In genomic region chr20:43944653-43945235, GRCh38 we compare ENCODE assay signal across 17 cellular contexts. TPM values are rescaled to one million over a fixed set of nuclear protein-coding genes. Genes with fewer than 3 reads are reported as not detected.
DNase-seq lines count a peak whose midpoint lies in the region; ATAC-seq and TF ChIP-seq lines count a peak whose summit lies in the region.
"Had no signal": no experiment of that assay in that cellular context is flagged by ENCODE, and none has a peak within 500 bp of the region (broad histone marks: within the 10 kb centered on the region; RNA-seq: fewer than 3 reads in every experiment).

No MANE protein-coding gene starts in this region.

- TF ChIP-seq CTCF in HFFc6 (IDR thresholded peaks at IDR 0.05) (no peak), Panc1 (IDR thresholded peaks at IDR 0.05) (no peak), chondrocyte (IDR thresholded peaks at IDR 0.05) (no peak)

- H3K4me2 ChIP-seq in mesenchymal stem cell (ENCODE audit: low read length, poor library complexity, severe bottlenecking): no peak overlapping the region
- H3K4me2 ChIP-seq: GM23338 had no signal

- H3K27me3 Mint-ChIP-seq in activated T-cell treated with anti-CD3 and anti-CD28 coated beads, Interleukin-2, amount 50 U/mL, for 72 hours (ENCODE audit: low read depth): peaks cover 60% of the 10 kb centered on the region
- H3K27me3 Mint-ChIP-seq in HFFc6 (ENCODE audit: insufficient read depth) (peaks cover 2% of the 10 kb centered on the region), chondrocyte (ENCODE audit: low read depth) (peaks cover 12% of the 10 kb centered on the region)
- peaks cover 45% of the 10 kb centered on the region for H3K27me3 Mint-ChIP-seq in activated naive CD8-positive, alpha-beta T cell treated with anti-CD3 and anti-CD28 coated beads for 36 hours

- H3K9me3 Mint-ChIP-seq in activated T-cell treated with anti-CD3 and anti-CD28 coated beads, Interleukin-2, amount 50 U/mL, for 72 hours: no peaks in the 10 kb centered on the region
- H3K9me3 Mint-ChIP-seq in HFFc6 (no peaks in the 10 kb centered on the region), chondrocyte (ENCODE audit: low read depth) (no peaks in the 10 kb centered on the region)
- no peaks in the 10 kb centered on the region for H3K9me3 Mint-ChIP-seq in activated naive CD8-positive, alpha-beta T cell treated with anti-CD3 and anti-CD28 coated beads for 36 hours
- H3K9me3 Mint-ChIP-seq: GM23338 had no signal

- BruUV-seq in Panc1 (replicated peaks; lab: Mats Ljungman, UMichigan): no TSS peak

- peak overlapping the region; percentile 86 for H3K27ac ChIP-seq in Panc1 (ENCODE audit: low read length)
- H3K27ac ChIP-seq in mesenchymal stem cell (ENCODE audit: low read length, poor library complexity, severe bottlenecking): no peak overlapping the region

- H2BK120ac ChIP-seq in mesenchymal stem cell (ENCODE audit: low read depth, low read length): no peak overlapping the region

- no peak overlapping the region for H4K8ac ChIP-seq in mesenchymal stem cell (ENCODE audit: low read length)

- H3K9me3 ChIP-seq in Panc1 (ENCODE audit: control insufficient read depth, insufficient read depth, low read depth, low read length) (no peaks in the 10 kb centered on the region), mesenchymal stem cell (ENCODE audit: control insufficient read depth, low read length) (no peaks in the 10 kb centered on the region)

- no peak overlapping the region for H2AK5ac ChIP-seq in mesenchymal stem cell (ENCODE audit: low read length, severe bottlenecking)

- H4K91ac ChIP-seq in mesenchymal stem cell (ENCODE audit: low read length): no peak overlapping the region

- peaks cover 0 to 3% of the 10 kb centered on the region in 2 donors for H3K36me3 Mint-ChIP-seq in activated T-cell treated with anti-CD3 and anti-CD28 coated beads, Interleukin-2, amount 50 U/mL, for 72 hours (ENCODE audit: insufficient read depth in 2 of 2)
- H3K36me3 Mint-ChIP-seq in HFFc6 (ENCODE audit: low read depth) (peaks cover 13% of the 10 kb centered on the region), chondrocyte (ENCODE audit: low read depth) (no peaks in the 10 kb centered on the region)
- no peaks in the 10 kb centered on the region for H3K36me3 Mint-ChIP-seq in activated naive CD8-positive, alpha-beta T cell treated with anti-CD3 and anti-CD28 coated beads for 36 hours

- H3K23ac ChIP-seq in mesenchymal stem cell (ENCODE audit: low read length in 2 of 2): no peak overlapping the region

- H3K4me3 ChIP-seq in Panc1 (ENCODE audit: low read depth in 2 of 2, low read length in 2 of 2) (no peak overlapping the region), mesenchymal stem cell (ENCODE audit: insufficient read depth in 1 of 2, low read depth in 1 of 2, low read length in 2 of 2) (no peak overlapping the region)
- H3K4me3 ChIP-seq: GM23338 had no signal

- DNase-seq in activated T-cell treated with anti-CD3 and anti-CD28 coated beads, Interleukin-2, amount 50 U/mL, for 72 hours: no peak
- DNase-seq in activated T-cell treated with anti-CD3 and anti-CD28 coated beads for 4 hours (no peak), HFFc6 (no peak), Panc1 (ENCODE audit: low read depth, low spot score) (no peak), mesenchymal stem cell (no peak), islet precursor cell (no peak), chondrocyte (ENCODE audit: low spot score) (no peak)
- DNase-seq in activated naive CD8-positive, alpha-beta T cell treated with anti-CD3 and anti-CD28 coated beads for 36 hours: no peak
- DNase-seq: NCI-H1105 treated with DMSO at 0.1 percent for 48 hours, NCI-H1694, NCI-H2227 treated with DMSO at 0.1 percent for 48 hours, NCI-H510A treated with DMSO at 0.1 percent for 48 hours, NCI-H774, OCI-M1, RPMI8226, SHP77 treated with DMSO at 0.1 percent for 48 hours had no signal

- H3K36me3 ChIP-seq in Panc1 (ENCODE audit: control insufficient read depth, insufficient read depth, low read length) (no peaks in the 10 kb centered on the region), mesenchymal stem cell (ENCODE audit: control insufficient read depth in 1 of 2, insufficient read depth in 2 of 2, low read depth in 1 of 2, low read length in 2 of 2) (no peaks in the 10 kb centered on the region)

- intact Hi-C loops in Panc1 (cut with micrococcal nuclease; ENCODE audit: unreplicated experiment): no loop called here

- peak overlapping the region; percentile 82 for H2BK15ac ChIP-seq in mesenchymal stem cell (ENCODE audit: low read depth, poor library complexity, severe bottlenecking)

- H3K4me1 ChIP-seq in Panc1 (ENCODE audit: control insufficient read depth, insufficient read depth, low read length) (peaks cover 82% of the 10 kb centered on the region), mesenchymal stem cell (ENCODE audit: control insufficient read depth, insufficient read depth, low read depth, low read length) (peaks cover 20% of the 10 kb centered on the region)

- peak overlapping the region in 1 of 2 experiments; percentile 38 for H2BK12ac ChIP-seq in mesenchymal stem cell (ENCODE audit: low read length in 2 of 2)

- H3K4ac ChIP-seq in mesenchymal stem cell (ENCODE audit: low read depth in 1 of 2, low read length in 2 of 2): no peak overlapping the region

- peak overlapping the region; percentile 4 for H3K27ac Mint-ChIP-seq in activated T-cell treated with anti-CD3 and anti-CD28 coated beads, Interleukin-2, amount 50 U/mL, for 72 hours
- H3K27ac Mint-ChIP-seq in HFFc6 (peak overlapping the region; percentile 92; the same call in 1 of the 2 replicates), chondrocyte (ENCODE audit: unreplicated experiment) (no peak overlapping the region)
- no peak overlapping the region for H3K27ac Mint-ChIP-seq in activated naive CD8-positive, alpha-beta T cell treated with anti-CD3 and anti-CD28 coated beads for 36 hours
- H3K27ac Mint-ChIP-seq: GM23338 had no signal

- H3K4me1 Mint-ChIP-seq in activated T-cell treated with anti-CD3 and anti-CD28 coated beads, Interleukin-2, amount 50 U/mL, for 72 hours (ENCODE audit: low read depth): peaks cover 80% of the 10 kb centered on the region
- H3K4me1 Mint-ChIP-seq in HFFc6 (ENCODE audit: low read depth) (peaks cover 69% of the 10 kb centered on the region), chondrocyte (ENCODE audit: low read depth) (peaks cover 7% of the 10 kb centered on the region)
- H3K4me1 Mint-ChIP-seq in activated naive CD8-positive, alpha-beta T cell treated with anti-CD3 and anti-CD28 coated beads for 36 hours: peaks cover 52% of the 10 kb centered on the region

- no peak overlapping the region for H2AFZ ChIP-seq in mesenchymal stem cell (ENCODE audit: low read depth, low read length)
- H2AFZ ChIP-seq: GM23338 had no signal

- H3K14ac ChIP-seq in mesenchymal stem cell (ENCODE audit: low read length in 2 of 2): no peak overlapping the region

- H3K9ac ChIP-seq in mesenchymal stem cell (ENCODE audit: low read length): no peak overlapping the region

- H3K18ac ChIP-seq in mesenchymal stem cell (ENCODE audit: low read depth in 1 of 2, low read length in 2 of 2): no peak overlapping the region

- no peak overlapping the region for H3K4me3 Mint-ChIP-seq in activated T-cell treated with anti-CD3 and anti-CD28 coated beads, Interleukin-2, amount 50 U/mL, for 72 hours
- H3K4me3 Mint-ChIP-seq in HFFc6 (no peak overlapping the region), chondrocyte (ENCODE audit: unreplicated experiment) (no peak overlapping the region)
- H3K4me3 Mint-ChIP-seq in activated naive CD8-positive, alpha-beta T cell treated with anti-CD3 and anti-CD28 coated beads for 36 hours: no peak overlapping the region
- H3K4me3 Mint-ChIP-seq: GM23338 had no signal

- no peaks in the 10 kb centered on the region for H3K79me1 ChIP-seq in mesenchymal stem cell (replicated peaks; ENCODE audit: low read length, poor library complexity, severe bottlenecking)

- POLR2A ChIA-PET in Panc1 (lab: Charles Lee): no interaction called here

- CTCF ChIA-PET in Panc1 (lab: Charles Lee): no interaction called here

- WGBS in mesenchymal stem cell: 96% methylated on average over 5 of the region's 6 CpGs

- in situ Hi-C loops in Panc1 (cut with HindIII; ENCODE audit: low pct_unique_long_range_greater_than_20kb, low sequenced_read_pairs): no loop called here

- H3K27me3 ChIP-seq in Panc1 (ENCODE audit: control insufficient read depth, insufficient read depth, low read length): no peaks in the 10 kb centered on the region
- peaks cover 0 to 8% of the 10 kb centered on the region in 2 experiments for H3K27me3 ChIP-seq in mesenchymal stem cell (ENCODE audit: control insufficient read depth in 1 of 2, insufficient read depth in 1 of 2, low read length in 2 of 2)

- no peak overlapping the region for H2BK5ac ChIP-seq in mesenchymal stem cell (ENCODE audit: low read depth, low read length, poor library complexity, severe bottlenecking)

- ATAC-seq in activated T-cell treated with anti-CD3 and anti-CD28 coated beads, Interleukin-2, amount 50 U/mL, for 72 hours (replicated peaks in 1 of 2): no peak
- no peak for ATAC-seq in Panc1
- ATAC-seq: GM23338 had no signal

RNA-seq across cellular contexts. Expression of gene TOX2, which starts 30.1 kb away (rescaled TPM):
- 10 to 100 TPM; 17.5 to 42.8 TPM for total RNA-seq in activated T-cell treated with anti-CD3 and anti-CD28 coated beads, Interleukin-2, amount 50 U/mL, for 72 hours
- total RNA-seq in HFFc6 (2021; fragmentation: NEBNext Ultra II Directional; extraction: Animal tissue kit (Norgen Biotek cat#: 25700)): 10 to 100 TPM; 46.1 to 68.2 (median 60.2) TPM
- total RNA-seq in Panc1 (2021; ENCODE audit: unreplicated experiment) (85.4 TPM), chondrocyte (0.12 to 0.18 TPM in 2 of 3 replicates, not detected in the other)
- 137 TPM for polyA plus RNA-seq in Panc1 (2012; ENCODE audit: insufficient read length)
- 170 TPM for polyA plus RNA-seq in mesenchymal stem cell (2013, experiment 1 of 2)
- 164 TPM for polyA plus RNA-seq in mesenchymal stem cell (2013, experiment 2 of 2)
- under 1 TPM; 0.45 to 0.52 TPM for total RNA-seq in activated naive CD8-positive, alpha-beta T cell treated with anti-CD3 and anti-CD28 coated beads for 36 hours

Comparison
In these comparisons a context has a peak if more than half of its experiments do, and no peak if none do; other contexts are left out.
1. H3K27ac Mint-ChIP-seq: peak in activated T-cell treated with anti-CD3 and anti-CD28 coated beads, Interleukin-2, amount 50 U/mL, for 72 hours (single experiment) and HFFc6 (single experiment); none in activated naive CD8-positive, alpha-beta T cell treated with anti-CD3 and anti-CD28 coated beads for 36 hours (single experiment) and chondrocyte (single experiment).
2. RNA of gene TOX2, which starts 30.1 kb away (total RNA-seq): 85.4 TPM in Panc1 (single experiment), 46.1 to 68.2 TPM in HFFc6 and 17.5 to 42.8 TPM in activated T-cell treated with anti-CD3 and anti-CD28 coated beads, Interleukin-2, amount 50 U/mL, for 72 hours; 0.45 to 0.52 TPM in activated naive CD8-positive, alpha-beta T cell treated with anti-CD3 and anti-CD28 coated beads for 36 hours and 0.12 to 0.18 TPM in chondrocyte; every median in the first group is over 10 times any median in the second.